In the genomic region with DNA sequence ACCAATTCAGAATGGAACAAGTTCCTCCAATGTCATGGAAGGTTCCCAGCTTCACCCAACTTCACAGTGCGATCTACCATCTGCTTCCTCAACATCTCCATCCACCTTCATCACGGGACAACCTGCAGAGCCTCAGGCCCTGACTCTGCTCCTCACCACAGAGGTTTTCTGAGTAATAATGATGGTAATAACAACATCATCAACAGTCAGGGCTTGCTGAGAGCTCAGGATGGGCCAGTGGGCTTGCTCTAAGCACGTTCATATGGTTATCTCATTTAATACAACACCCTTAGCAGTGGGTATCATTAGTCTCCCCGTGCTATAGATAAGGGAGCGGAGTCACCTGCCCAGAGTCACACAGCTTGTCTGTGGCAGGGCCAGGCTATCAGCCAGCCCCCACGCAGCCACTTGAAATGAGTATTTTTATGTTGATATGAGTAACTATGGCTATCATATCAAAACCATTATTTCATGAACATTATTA, we compare ENCODE assay signal across 11 cellular contexts. TPM values are rescaled to one million over a fixed set of nuclear protein-coding genes. Genes with fewer than 3 reads are reported as not detected.
A peak's percentile ranks its signal among the peaks of the same experiment; 100 is the strongest.
DNase-seq lines count a peak whose midpoint lies in the region; ATAC-seq and TF ChIP-seq lines count a peak whose summit lies in the region.
"Had no signal": no experiment of that assay in that cellular context is flagged by ENCODE, and none has a peak within 500 bp of the region (broad histone marks: within the 10 kb centered on the region; RNA-seq: fewer than 3 reads in every experiment).

No MANE protein-coding gene starts in this region.

- POLR2A ChIA-PET in RWPE1 (lab: Yijun Ruan, JAX; ENCODE audit: low non-redundant PET) = no interaction called here

- H3K4me3 ChIP-seq in heart left ventricle (no peak overlapping the region), tibial artery (no peak overlapping the region)

- 61 to 69% (median 63%) methylated on average over 6 of the region's 6 CpGs for WGBS in heart left ventricle, 4 donors

- no peaks in the 10 kb centered on the region for H3K27me3 ChIP-seq in heart left ventricle
- H3K27me3 ChIP-seq in tibial artery = no peaks in the 10 kb centered on the region

- no peaks in the 10 kb centered on the region for H3K9me3 Mint-ChIP-seq in activated T-cell treated with anti-CD3 and anti-CD28 coated beads, Interleukin-2, amount 50 U/mL, for 72 hours

- no peak for TF ChIP-seq POLR2A in heart left ventricle (IDR thresholded peaks at IDR 0.05)

- peaks cover 0 to under 1% (median 0%) of the 10 kb centered on the region in 9 donors for H3K36me3 ChIP-seq in heart left ventricle
- no peaks in the 10 kb centered on the region for H3K36me3 ChIP-seq in tibial artery

- peaks cover 6% of the 10 kb centered on the region for H3K27me3 Mint-ChIP-seq in activated T-cell treated with anti-CD3 and anti-CD28 coated beads, Interleukin-2, amount 50 U/mL, for 72 hours (ENCODE audit: low read depth)

- peaks cover 4% of the 10 kb centered on the region for H3K4me1 Mint-ChIP-seq in activated T-cell treated with anti-CD3 and anti-CD28 coated beads, Interleukin-2, amount 50 U/mL, for 72 hours (ENCODE audit: low read depth)

- intact Hi-C loops in heart left ventricle (cut with DNase I) (loop anchor here in 1 of 10 donors (5.0 kb wide), 1 partner anchor 77 kb away; no protein-coding TSS in a partner anchor), tibial artery (cut with DNase I; ENCODE audit: low total_unique reads) (no loop called here)

- H3K4me1 ChIP-seq in heart left ventricle = peaks cover 0 to 81% (median 16%) of the 10 kb centered on the region in 12 donors
- peaks cover 0 to 35% (median 30%) of the 10 kb centered on the region in 4 donors for H3K4me1 ChIP-seq in tibial artery

- ATAC-seq in HG02973 (IDR thresholded peaks at IDR 0.05; ENCODE audit: unreplicated experiment) (peak; percentile 28), heart left ventricle (no peak)
- ATAC-seq in activated T-cell treated with anti-CD3 and anti-CD28 coated beads, Interleukin-2, amount 50 U/mL, for 72 hours (replicated peaks in 1 of 2) = peak; percentile 68 to 74
- ATAC-seq: right cardiac atrium had no signal

- peak; percentile 51 for DNase-seq in stimulated activated naive CD4-positive, alpha-beta T cell treated with Interleukin-2 at 50 U/mL for 16 hours (lab: John Stamatoyannopoulos, UW)
- no peak for DNase-seq in stimulated activated naive CD4-positive, alpha-beta T cell (lab: John Stamatoyannopoulos, UW)
- DNase-seq in activated T-cell treated with anti-CD3 and anti-CD28 coated beads, Interleukin-2, amount 50 U/mL, for 72 hours = peak; percentile 42 to 49
- DNase-seq in heart left ventricle (no peak), activated gamma-delta T cell (lab: John Stamatoyannopoulos, UW) (no peak), RWPE1 (ENCODE audit: low spot score) (no peak), tibial artery (no peak)
- DNase-seq: effector CD8-positive, alpha-beta T cell; right cardiac atrium had no signal

- H3K36me3 Mint-ChIP-seq in activated T-cell treated with anti-CD3 and anti-CD28 coated beads, Interleukin-2, amount 50 U/mL, for 72 hours (ENCODE audit: insufficient read depth in 2 of 2) = peaks cover 0 to 9% of the 10 kb centered on the region in 2 donors

- peak overlapping the region; percentile 14 to 83 for H3K4me3 Mint-ChIP-seq in activated T-cell treated with anti-CD3 and anti-CD28 coated beads, Interleukin-2, amount 50 U/mL, for 72 hours

- H3K9me3 ChIP-seq in heart left ventricle (no peaks in the 10 kb centered on the region), tibial artery (no peaks in the 10 kb centered on the region)

- TF ChIP-seq CTCF in heart left ventricle (IDR thresholded peaks at IDR 0.05) (no peak), RWPE1 (conservative IDR thresholded peaks at IDR 0.05; ENCODE audit: low read depth) (no peak), tibial artery (IDR thresholded peaks at IDR 0.05) (no peak)

- CTCF ChIA-PET in RWPE1 (lab: Yijun Ruan, JAX) = interaction anchor here (1.4 kb wide), 1 partner anchor 16 kb away, joined by 4 read pairs; no protein-coding TSS in a partner anchor

- H3K27ac ChIP-seq in heart left ventricle (peak overlapping the region in 1 of 12 donors; percentile 82), RWPE1 (no peak overlapping the region), tibial artery (no peak overlapping the region)
- H3K27ac ChIP-seq: C4-2B had no signal

- peak overlapping the region; percentile 1 for H3K27ac Mint-ChIP-seq in activated T-cell treated with anti-CD3 and anti-CD28 coated beads, Interleukin-2, amount 50 U/mL, for 72 hours

RNA-seq across cellular contexts. Expression of a gene that starts 38.6 kb away (rescaled TPM):
- total RNA-seq in activated T-cell treated with anti-CD3 and anti-CD28 coated beads, Interleukin-2, amount 50 U/mL, for 72 hours = 100 to 1,000 TPM in 1 of 2 donors, 10 to 100 TPM in 1; 85.6 to 112 TPM
- total RNA-seq in heart left ventricle = 10 to 100 TPM in 6 of 9 donors, 1 to 10 TPM in 3; 7.9 to 41.5 (median 13.8) TPM
- 10 to 100 TPM in 1 of 2 donors, 1 to 10 TPM in 1; 7.2 to 11.2 TPM for polyA plus RNA-seq in heart left ventricle

Comparison
In these comparisons a context has a peak if more than half of its experiments do, and no peak if none do; other contexts are left out.
1. DNase-seq: peak in stimulated activated naive CD4-positive, alpha-beta T cell treated with Interleukin-2 at 50 U/mL for 16 hours (single experiment) and activated T-cell treated with anti-CD3 and anti-CD28 coated beads, Interleukin-2, amount 50 U/mL, for 72 hours (2 of 2); none in stimulated activated naive CD4-positive, alpha-beta T cell (0 of 6), heart left ventricle (0 of 5), activated gamma-delta T cell (single experiment), RWPE1 (single experiment) and tibial artery (0 of 2).
2. ATAC-seq: peak in HG02973 (single experiment) and activated T-cell treated with anti-CD3 and anti-CD28 coated beads, Interleukin-2, amount 50 U/mL, for 72 hours (2 of 2); none in heart left ventricle (0 of 4).